In the genomic region with DNA sequence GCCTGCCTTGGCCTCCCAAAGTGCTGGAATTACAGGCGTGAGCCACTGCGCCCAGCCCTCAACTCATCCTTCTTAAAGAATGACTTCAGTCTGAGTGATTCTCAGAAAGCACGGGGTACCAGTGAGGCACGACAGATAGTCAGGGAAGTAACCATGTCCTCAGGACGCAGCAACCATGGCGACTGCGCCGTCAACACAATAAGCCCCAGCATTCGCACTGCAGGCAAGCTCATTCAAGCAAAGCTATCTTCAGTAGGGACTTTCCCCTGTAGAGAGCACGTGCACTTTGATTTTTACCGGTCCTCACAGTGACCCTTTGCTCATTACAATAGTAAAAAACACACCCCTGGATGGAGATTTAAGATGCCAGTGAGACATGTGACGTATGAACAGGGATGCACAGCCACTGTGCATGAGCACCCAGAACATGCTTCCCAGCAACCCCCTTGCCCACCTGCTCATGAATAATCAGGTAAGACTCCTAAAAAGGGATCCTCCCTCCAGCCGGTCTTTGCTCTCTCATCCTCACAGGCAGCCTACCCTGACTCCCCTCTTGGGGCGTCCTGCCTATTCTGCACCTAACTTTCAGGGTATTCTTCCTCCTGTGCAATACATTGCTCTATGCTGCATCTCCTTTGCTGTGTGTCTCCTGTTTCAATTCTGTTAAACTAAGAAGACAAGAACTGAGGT, we compare ENCODE assay signal across 11 cellular contexts. TPM values are rescaled to one million over a fixed set of nuclear protein-coding genes. Genes with fewer than 3 reads are reported as not detected.
DNase-seq lines count a peak whose midpoint lies in the region; ATAC-seq lines count a peak whose summit lies in the region.
"Had no signal": no experiment of that assay in that cellular context is flagged by ENCODE, and none has a peak within 500 bp of the region (broad histone marks: within the 10 kb centered on the region; RNA-seq: fewer than 3 reads in every experiment).

No MANE protein-coding gene starts in this region.

- peak; percentile 77 for ATAC-seq in HG02678 (IDR thresholded peaks at IDR 0.05; ENCODE audit: unreplicated experiment)
- ATAC-seq in stimulated activated effector memory CD8-positive, alpha-beta T cell treated with anti-CD3 and anti-CD28 coated beads, Interleukin-12 subunit alpha, Interleukin-12 subunit beta, amount 100 ng/mL, for 72 hours, result peak; percentile 46

- CTCF ChIA-PET in activated CD4-positive, alpha-beta T cell treated with anti-CD3 and anti-CD28 coated beads, Interleukin-2, amount 10 ng/mL, durations not matched to agents 7 days and 5 days (lab: Charles Lee), result interaction anchor here (0.6 to 1.0 kb wide), 2 partner anchors 95 to 232 kb away, joined by 3 read pairs; no protein-coding TSS in a partner anchor

- DNase-seq in NCI-H345 (lab: John Stamatoyannopoulos, UW) (peak; percentile 19), NCI-H345 treated with DMSO at 0.1 percent for 48 hours (lab: John Stamatoyannopoulos, UW; ENCODE audit: unreplicated experiment) (no peak), NCI-H69 (lab: John Stamatoyannopoulos, UW) (peak; percentile 36), NCI-H526 treated with DMSO at 0.1 percent for 48 hours (lab: John Stamatoyannopoulos, UW) (no peak)
- DNase-seq in stimulated activated effector memory CD8-positive, alpha-beta T cell treated with anti-CD3 and anti-CD28 coated beads, Interleukin-12 subunit alpha, Interleukin-12 subunit beta, amount 100 ng/mL, for 72 hours (ENCODE audit: low spot score in 2 of 2), result no peak
- no peak for DNase-seq in activated T-cell treated with anti-CD3 and anti-CD28 coated beads, Interleukin-2, amount 50 U/mL, for 48 hours
- DNase-seq in activated CD4-positive, alpha-beta T cell treated with anti-CD3 and anti-CD28 coated beads, Interleukin-2, amount 10 ng/mL, durations not matched to agents 7 days and 5 days, result no peak
- DNase-seq: activated CD4-positive, alpha-beta T cell treated with anti-CD3 and anti-CD28 coated beads for 1 hour; NCI-H524 treated with DMSO at 0.1 percent for 48 hours had no signal

- peaks cover 45% of the 10 kb centered on the region for H3K4me1 Mint-ChIP-seq in stimulated activated effector memory CD8-positive, alpha-beta T cell treated with anti-CD3 and anti-CD28 coated beads, Interleukin-12 subunit alpha, Interleukin-12 subunit beta, amount 100 ng/mL, for 72 hours
- peaks cover 9% of the 10 kb centered on the region for H3K4me1 Mint-ChIP-seq in activated CD4-positive, alpha-beta T cell treated with anti-CD3 and anti-CD28 coated beads, Interleukin-2, amount 10 ng/mL, durations not matched to agents 7 days and 5 days

- no peak overlapping the region for H3K4me3 Mint-ChIP-seq in stimulated activated effector memory CD8-positive, alpha-beta T cell treated with anti-CD3 and anti-CD28 coated beads, Interleukin-12 subunit alpha, Interleukin-12 subunit beta, amount 100 ng/mL, for 72 hours
- H3K4me3 Mint-ChIP-seq in activated CD4-positive, alpha-beta T cell treated with anti-CD3 and anti-CD28 coated beads, Interleukin-2, amount 10 ng/mL, durations not matched to agents 7 days and 5 days, result no peak overlapping the region

- H3K36me3 Mint-ChIP-seq in stimulated activated effector memory CD8-positive, alpha-beta T cell treated with anti-CD3 and anti-CD28 coated beads, Interleukin-12 subunit alpha, Interleukin-12 subunit beta, amount 100 ng/mL, for 72 hours, result no peaks in the 10 kb centered on the region
- H3K36me3 Mint-ChIP-seq in activated CD4-positive, alpha-beta T cell treated with anti-CD3 and anti-CD28 coated beads, Interleukin-2, amount 10 ng/mL, durations not matched to agents 7 days and 5 days (ENCODE audit: low read depth), result no peaks in the 10 kb centered on the region

- H3K27ac Mint-ChIP-seq in stimulated activated effector memory CD8-positive, alpha-beta T cell treated with anti-CD3 and anti-CD28 coated beads, Interleukin-12 subunit alpha, Interleukin-12 subunit beta, amount 100 ng/mL, for 72 hours, result peak overlapping the region; percentile 6
- H3K27ac Mint-ChIP-seq in activated CD4-positive, alpha-beta T cell treated with anti-CD3 and anti-CD28 coated beads, Interleukin-2, amount 10 ng/mL, durations not matched to agents 7 days and 5 days, result no peak overlapping the region

- no peaks in the 10 kb centered on the region for H3K9me3 Mint-ChIP-seq in stimulated activated effector memory CD8-positive, alpha-beta T cell treated with anti-CD3 and anti-CD28 coated beads, Interleukin-12 subunit alpha, Interleukin-12 subunit beta, amount 100 ng/mL, for 72 hours
- peaks cover 10% of the 10 kb centered on the region for H3K9me3 Mint-ChIP-seq in activated CD4-positive, alpha-beta T cell treated with anti-CD3 and anti-CD28 coated beads, Interleukin-2, amount 10 ng/mL, durations not matched to agents 7 days and 5 days

- POLR2A ChIA-PET in activated CD4-positive, alpha-beta T cell treated with anti-CD3 and anti-CD28 coated beads, Interleukin-2, amount 10 ng/mL, durations not matched to agents 7 days and 5 days (lab: Charles Lee), result no interaction called here

- no peaks in the 10 kb centered on the region for H3K27me3 Mint-ChIP-seq in activated CD4-positive, alpha-beta T cell treated with anti-CD3 and anti-CD28 coated beads, Interleukin-2, amount 10 ng/mL, durations not matched to agents 7 days and 5 days

RNA-seq across cellular contexts. Expression of a gene that starts 9.1 kb away (rescaled TPM):
- total RNA-seq in activated CD4-positive, alpha-beta T cell treated with anti-CD3 and anti-CD28 coated beads, Interleukin-2, amount 10 ng/mL, durations not matched to agents 7 days and 5 days, result under 1 TPM; 0.29 to 0.77 TPM
- total RNA-seq: A172 had no signal

RNA-seq across cellular contexts. Expression of a gene that starts 39.2 kb away (rescaled TPM):
- under 1 TPM in 1 of 2 experiments, not detected in 1; 0.25 TPM for total RNA-seq in activated CD4-positive, alpha-beta T cell treated with anti-CD3 and anti-CD28 coated beads, Interleukin-2, amount 10 ng/mL, durations not matched to agents 7 days and 5 days
- total RNA-seq: A172 had no signal

RNA-seq across cellular contexts. Expression of a gene that starts 59.2 kb away (rescaled TPM):
- total RNA-seq in activated CD4-positive, alpha-beta T cell treated with anti-CD3 and anti-CD28 coated beads, Interleukin-2, amount 10 ng/mL, durations not matched to agents 7 days and 5 days, result 10 to 100 TPM; 69.7 to 85.5 TPM

Comparison
In these comparisons a context has a peak if more than half of its experiments do, and no peak if none do; other contexts are left out.
1. DNase-seq: peak in NCI-H345 (single experiment) and NCI-H69 (single experiment); none in NCI-H345 treated with DMSO at 0.1 percent for 48 hours (single experiment), stimulated activated effector memory CD8-positive, alpha-beta T cell treated with anti-CD3 and anti-CD28 coated beads, Interleukin-12 subunit alpha, Interleukin-12 subunit beta, amount 100 ng/mL, for 72 hours (0 of 2), activated T-cell treated with anti-CD3 and anti-CD28 coated beads, Interleukin-2, amount 50 U/mL, for 48 hours (0 of 2), NCI-H526 treated with DMSO at 0.1 percent for 48 hours (single experiment) and activated CD4-positive, alpha-beta T cell treated with anti-CD3 and anti-CD28 coated beads, Interleukin-2, amount 10 ng/mL, durations not matched to agents 7 days and 5 days (single experiment).